In genomic region chr4:20700007-20700761, GRCh38 we compare ENCODE assay signal across 1 cellular context.
TF ChIP-seq lines count a peak whose summit lies in the region.

TSS of gene PACRGL (plus strand) at chr4:20700458. CDS start at chr4:20704482, 4,024 bp downstream.

TF ChIP-seq in HepG2, 621 proteins besides CTCF, POLR2A, EP300 and RAD21 (continued from another document and continues in another):
- TF ChIP-seq ZNF512 (CRISPR knock-in tag; IDR thresholded peaks at IDR 0.05), result no peak
- TF ChIP-seq ZGPAT (CRISPR knock-in tag; IDR thresholded peaks at IDR 0.05), result peak; percentile 77
- no peak for TF ChIP-seq AKNA (CRISPR knock-in tag; IDR thresholded peaks at IDR 0.05; ENCODE audit: borderline replicate concordance)
- TF ChIP-seq ZNF772 (CRISPR knock-in tag; IDR thresholded peaks at IDR 0.05), result peak; percentile 69
- peak; percentile 98 for TF ChIP-seq CREB1 (IDR thresholded peaks at IDR 0.05)
- TF ChIP-seq CREB1 (CRISPR knock-in tag; IDR thresholded peaks at IDR 0.05), result peak; percentile 98
- TF ChIP-seq TRIM22 (IDR thresholded peaks at IDR 0.05), result no peak
- no peak for TF ChIP-seq SMAD9 (CRISPR knock-in tag; IDR thresholded peaks at IDR 0.05)
- peak; percentile 65; the same call in 1 of the 2 replicates for TF ChIP-seq KDM5B (CRISPR knock-in tag; IDR thresholded peaks at IDR 0.05; ENCODE audit: borderline replicate concordance)
- no peak for TF ChIP-seq NBN (conservative IDR thresholded peaks at IDR 0.05)
- no peak for TF ChIP-seq ZNF513 (CRISPR knock-in tag; conservative IDR thresholded peaks at IDR 0.05)
- no peak for TF ChIP-seq ZBTB1 (CRISPR knock-in tag; IDR thresholded peaks at IDR 0.05; ENCODE audit: borderline replicate concordance)
- no peak for TF ChIP-seq GLI4 (CRISPR knock-in tag; IDR thresholded peaks at IDR 0.05; ENCODE audit: borderline replicate concordance)
- TF ChIP-seq FIP1L1 (IDR thresholded peaks at IDR 0.05; ENCODE audit: borderline replicate concordance, insufficient read depth, low read depth, low read length), result no peak
- TF ChIP-seq ZNF639 (CRISPR knock-in tag; conservative IDR thresholded peaks at IDR 0.05), result 0 out of 2 replicates have a peak, but pooled peaks have one; percentile 41
- no peak for TF ChIP-seq IKZF4 (CRISPR knock-in tag; IDR thresholded peaks at IDR 0.05; ENCODE audit: borderline replicate concordance, low read depth, not compliant biosample characterization)
- TF ChIP-seq PCBP1 (IDR thresholded peaks at IDR 0.05; ENCODE audit: borderline replicate concordance, low read depth, low read length), result no peak
- TF ChIP-seq GMEB2 (CRISPR knock-in tag; IDR thresholded peaks at IDR 0.05; ENCODE audit: low read depth), result peak; percentile 98
- no peak for TF ChIP-seq ZFP36L2 (CRISPR knock-in tag; IDR thresholded peaks at IDR 0.05)
- TF ChIP-seq TFAP4 (IDR thresholded peaks at IDR 0.05; ENCODE audit: borderline replicate concordance, low read depth), result 0 out of 2 replicates have a peak, but pooled peaks have one; percentile 8
- no peak for TF ChIP-seq MLLT10 (CRISPR knock-in tag; IDR thresholded peaks at IDR 0.05)
- TF ChIP-seq SOX5 (CRISPR knock-in tag; IDR thresholded peaks at IDR 0.05; ENCODE audit: borderline replicate concordance), result no peak
- no peak for TF ChIP-seq ZZZ3 (CRISPR knock-in tag; IDR thresholded peaks at IDR 0.05; ENCODE audit: borderline replicate concordance)
- no peak for TF ChIP-seq SETDB1 (CRISPR knock-in tag; IDR thresholded peaks at IDR 0.05; ENCODE audit: borderline replicate concordance)
- peak; percentile 34; the same call in 1 of the 2 replicates for TF ChIP-seq BCL6 (CRISPR knock-in tag; IDR thresholded peaks at IDR 0.05)
- TF ChIP-seq ZNF138 (CRISPR knock-in tag; IDR thresholded peaks at IDR 0.05; ENCODE audit: low read depth), result no peak
- TF ChIP-seq ZNF333 (CRISPR knock-in tag; IDR thresholded peaks at IDR 0.05; ENCODE audit: borderline replicate concordance), result peak; percentile 54; the same call in 1 of the 2 replicates
- TF ChIP-seq KLF11 (CRISPR knock-in tag; IDR thresholded peaks at IDR 0.05), result no peak
- no peak for TF ChIP-seq CHD4 (IDR thresholded peaks at IDR 0.05; ENCODE audit: borderline replicate concordance, low read length)
- TF ChIP-seq KLF9 (CRISPR knock-in tag; IDR thresholded peaks at IDR 0.05; ENCODE audit: low read depth), result no peak
- no peak for TF ChIP-seq ZNF362 (CRISPR knock-in tag; IDR thresholded peaks at IDR 0.05; ENCODE audit: borderline replicate concordance)
- TF ChIP-seq BORCS8-MEF2B (CRISPR knock-in tag; IDR thresholded peaks at IDR 0.05), result no peak
- peak; percentile 64 for TF ChIP-seq FOXA3 (CRISPR knock-in tag; IDR thresholded peaks at IDR 0.05)
- TF ChIP-seq ZNF24 (IDR thresholded peaks at IDR 0.05), result no peak
- TF ChIP-seq ZNF460 (CRISPR knock-in tag; IDR thresholded peaks at IDR 0.05; ENCODE audit: borderline replicate concordance), result no peak
- no peak for TF ChIP-seq ZNF281 (CRISPR knock-in tag; IDR thresholded peaks at IDR 0.05; ENCODE audit: borderline replicate concordance)
- 0 out of 2 replicates have a peak, but pooled peaks have one; percentile 32 for TF ChIP-seq SIX4 (CRISPR knock-in tag; IDR thresholded peaks at IDR 0.05)
- no peak for TF ChIP-seq CENPBD1 (CRISPR knock-in tag; IDR thresholded peaks at IDR 0.05; ENCODE audit: borderline replicate concordance, low read depth)
- no peak for TF ChIP-seq ATF5 (CRISPR knock-in tag; IDR thresholded peaks at IDR 0.05; ENCODE audit: low read depth)
- no peak for TF ChIP-seq ZNF367 (CRISPR knock-in tag; IDR thresholded peaks at IDR 0.05; ENCODE audit: borderline replicate concordance)
- TF ChIP-seq ZNF558 (CRISPR knock-in tag; IDR thresholded peaks at IDR 0.05; ENCODE audit: borderline replicate concordance), result no peak
